ENCODE assay signal across 23 cellular contexts in the genomic region with DNA sequence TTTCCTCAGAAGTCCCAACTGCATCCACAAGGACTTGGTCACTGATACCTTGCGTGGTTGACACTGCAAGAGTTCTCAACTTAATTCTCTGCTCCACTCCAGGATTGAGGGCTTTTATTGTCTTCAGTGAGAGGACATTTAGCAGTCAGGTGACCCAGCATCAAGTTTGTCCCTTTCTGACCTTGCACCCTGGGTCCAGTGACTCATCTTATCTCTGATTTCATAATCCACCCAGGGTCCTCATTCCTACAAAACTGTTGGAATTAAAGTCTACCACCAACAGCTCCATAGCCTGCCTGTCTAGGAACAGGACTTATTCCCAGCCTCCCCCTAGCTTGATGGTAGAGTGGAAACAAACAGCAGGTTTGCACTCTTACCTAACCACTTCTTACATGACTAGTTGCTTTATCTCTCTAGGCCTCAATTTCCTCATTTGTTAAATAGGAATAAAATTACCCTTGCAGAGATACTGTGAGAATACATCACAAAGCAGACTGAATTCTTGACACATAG.
DNase-seq lines count a peak whose midpoint lies in the region; ATAC-seq and TF ChIP-seq lines count a peak whose summit lies in the region.
"Had no signal": no experiment of that assay in that cellular context is flagged by ENCODE, and none has a peak within 500 bp of the region (broad histone marks: within the 10 kb centered on the region; RNA-seq: fewer than 3 reads in every experiment).

No MANE protein-coding gene starts in this region.

- TF ChIP-seq EP300 in transverse colon (IDR thresholded peaks at IDR 0.05; ENCODE audit: low read depth), result no peak

- H4K20me1 ChIP-seq in PC-3 (ENCODE audit: low read length) (no peaks in the 10 kb centered on the region), hepatocyte (ENCODE audit: insufficient read depth, poor library complexity, severe bottlenecking) (no peaks in the 10 kb centered on the region)

- H3K79me2 ChIP-seq in PC-3 (ENCODE audit: low read length) (no peaks in the 10 kb centered on the region), hepatocyte (no peaks in the 10 kb centered on the region)

- H3K4me2 ChIP-seq in PC-3 (ENCODE audit: low read length), result no peak overlapping the region
- peak overlapping the region; percentile 60 for H3K4me2 ChIP-seq in hepatocyte
- H3K4me2 ChIP-seq: SK-N-SH had no signal

- DNase-seq in NCI-H345 (lab: John Stamatoyannopoulos, UW), result peak; percentile 47
- DNase-seq in NCI-H345 treated with DMSO at 0.1 percent for 48 hours (lab: John Stamatoyannopoulos, UW; ENCODE audit: unreplicated experiment), result no peak
- DNase-seq in PC-3, result no peak
- DNase-seq in hepatocyte (ENCODE audit: low spot score), result peak; percentile 44
- DNase-seq in transverse colon, result no peak
- DNase-seq in CD1c-positive myeloid dendritic cell (ENCODE audit: extremely low spot score), result no peak
- DNase-seq in NCI-H82 (lab: John Stamatoyannopoulos, UW), result no peak
- no peak for DNase-seq in dorsolateral prefrontal cortex
- DNase-seq: activated CD4-positive, alpha-beta T cell treated with anti-CD3 and anti-CD28 coated beads, Interleukin-2, amount 10 ng/mL, durations not matched to agents 7 days and 5 days; activated T-cell treated with anti-CD3 and anti-CD28 coated beads, Interleukin-2, amount 50 U/mL, for 48 hours; AML-193; CD8-positive, alpha-beta memory T cell; DMS79; GF-D8; glutamatergic neuron; islet precursor cell; left ventricle myocardium superior; NCI-H1105; NCI-H1930; occipital lobe; SK-N-SH had no signal

- intact Hi-C loops in PC-3 (cut with micrococcal nuclease), result loop anchor here (5.0 kb wide), 1 partner anchor 90 kb away; no protein-coding TSS in a partner anchor
- intact Hi-C loops in transverse colon (cut with DNase I; ENCODE audit: low total_unique reads), result no loop called here
- intact Hi-C loops in dorsolateral prefrontal cortex (cut with DNase I), result no loop called here

- no peak for TF ChIP-seq POLR2A in transverse colon (IDR thresholded peaks at IDR 0.05)

- H3K9me3 ChIP-seq in PC-3 (ENCODE audit: low read length) (no peaks in the 10 kb centered on the region), hepatocyte (ENCODE audit: low read depth) (no peaks in the 10 kb centered on the region), transverse colon (no peaks in the 10 kb centered on the region)
- H3K9me3 ChIP-seq: SK-N-SH had no signal

- no peaks in the 10 kb centered on the region for H3F3A ChIP-seq in PC-3 (ENCODE audit: low read length, unreplicated experiment)

- WGBS in hepatocyte (ENCODE audit: low lambda C conversion rate, missing lambda C conversion rate), result 100% methylated on average over 1 of the region's 1 CpG
- WGBS in transverse colon (ENCODE audit: low coverage in 1 of 2), 2 donors, result 100% methylated on average over 1 of the region's 1 CpG

- H3K27me3 ChIP-seq in PC-3 (ENCODE audit: low read length) (no peaks in the 10 kb centered on the region), hepatocyte (no peaks in the 10 kb centered on the region), transverse colon (no peaks in the 10 kb centered on the region), dorsolateral prefrontal cortex (no peaks in the 10 kb centered on the region)

- TF ChIP-seq CTCF in PC-3 (conservative IDR thresholded peaks at IDR 0.05; ENCODE audit: low read depth, low read length) (no peak), hepatocyte (IDR thresholded peaks at IDR 0.05; ENCODE audit: poor library complexity) (no peak), transverse colon (IDR thresholded peaks at IDR 0.05) (no peak), dorsolateral prefrontal cortex (IDR thresholded peaks at IDR 0.05 in 54 of 56, conservative IDR thresholded peaks at IDR 0.05 in 2 of 56; ENCODE audit: low read depth in 1 of 56, partially characterized antibody in 56 of 56) (no peak)

- no peak overlapping the region for H3K4me3 ChIP-seq in PC-3 (ENCODE audit: low read length)
- H3K4me3 ChIP-seq in hepatocyte, result no peak overlapping the region
- no peak overlapping the region for H3K4me3 ChIP-seq in transverse colon
- H3K4me3 ChIP-seq in dorsolateral prefrontal cortex, result no peak overlapping the region

- ATAC-seq in PC-3, result no peak
- ATAC-seq: HCT116, left ventricle myocardium superior had no signal

- no peak overlapping the region for H3K9ac ChIP-seq in PC-3 (ENCODE audit: low read length)
- H3K9ac ChIP-seq: SK-N-SH had no signal

- POLR2A ChIA-PET in PC-3 (lab: Charles Lee; ENCODE audit: unreplicated experiment), result no interaction called here

- BruUV-seq in PC-3 (replicated peaks; lab: Mats Ljungman, UMichigan), result no TSS peak

- in situ Hi-C loops in transverse colon (cut with MboI; ENCODE audit: low pct_ligation_motif_present in 1 of 4, low pct_unique_long_range_greater_than_20kb in 1 of 4, low sequenced_read_pairs in 3 of 4), result no loop called here

- H3K4me1 ChIP-seq in PC-3 (ENCODE audit: insufficient read depth, low read length) (peaks cover 34% of the 10 kb centered on the region), hepatocyte (ENCODE audit: insufficient read depth) (peaks cover 53% of the 10 kb centered on the region), transverse colon (peaks cover 4 to 39% (median 22%) of the 10 kb centered on the region in 4 donors)

- no peak overlapping the region for H2AFZ ChIP-seq in PC-3 (ENCODE audit: low read length)
- H2AFZ ChIP-seq in hepatocyte, result no peak overlapping the region

- H3K9me2 ChIP-seq in PC-3 (replicated peaks; ENCODE audit: low read length) (no peaks in the 10 kb centered on the region), hepatocyte (replicated peaks; ENCODE audit: insufficient read depth) (no peaks in the 10 kb centered on the region)
- H3K9me2 ChIP-seq: SK-N-SH had no signal

- CTCF ChIA-PET in PC-3 (lab: Charles Lee), result interaction anchor here (0.6 to 1.0 kb wide), 2 partner anchors 59 to 168 kb away, joined by 3 read pairs; no protein-coding TSS in a partner anchor

- H3K27ac ChIP-seq in PC-3 (ENCODE audit: low read length), result peak overlapping the region; percentile 80; the same call in 1 of the 2 replicates
- peak overlapping the region; percentile 93 for H3K27ac ChIP-seq in hepatocyte
- H3K27ac ChIP-seq in transverse colon, result peak overlapping the region; percentile 44 to 71 (median 65)
- no peak overlapping the region for H3K27ac ChIP-seq in dorsolateral prefrontal cortex
- H3K27ac ChIP-seq: epithelial cell of prostate had no signal

- H3K36me3 ChIP-seq in PC-3 (ENCODE audit: low read depth, low read length) (no peaks in the 10 kb centered on the region), hepatocyte (replicated peaks; ENCODE audit: insufficient read depth, low read depth) (no peaks in the 10 kb centered on the region), transverse colon (no peaks in the 10 kb centered on the region)

Comparison
In these comparisons a context has a peak if more than half of its experiments do, and no peak if none do; other contexts are left out.
1. DNase-seq: peak in NCI-H345 (single experiment) and hepatocyte (single experiment); none in NCI-H345 treated with DMSO at 0.1 percent for 48 hours (single experiment), PC-3 (single experiment), transverse colon (single experiment), CD1c-positive myeloid dendritic cell (single experiment), NCI-H82 (single experiment) and dorsolateral prefrontal cortex (0 of 10).
2. H3K27ac ChIP-seq: peak in PC-3 (single experiment), hepatocyte (single experiment) and transverse colon (4 of 4); none in dorsolateral prefrontal cortex (0 of 59).